ENCODE assay signal across 8 cellular contexts in the genomic region with DNA sequence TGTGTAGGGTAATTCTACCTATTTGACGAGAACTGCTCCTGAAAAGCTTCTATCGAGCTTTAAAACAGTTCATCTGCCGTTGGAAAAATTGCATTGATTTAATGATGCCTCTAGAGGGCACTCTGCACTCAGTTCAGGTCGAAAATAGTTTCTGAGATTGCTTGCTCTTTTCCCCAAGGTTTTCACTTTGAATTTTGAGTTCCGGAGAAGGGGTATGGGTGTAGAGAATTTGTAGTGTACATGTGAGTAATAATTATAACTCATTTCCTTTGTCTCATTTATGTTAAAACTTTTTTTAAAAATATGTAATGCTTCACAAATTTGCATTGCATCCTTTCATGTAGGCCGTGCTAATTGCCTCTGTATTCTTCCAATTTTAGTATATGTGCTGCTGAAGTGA. TPM values are rescaled to one million over a fixed set of nuclear protein-coding genes. Genes with fewer than 3 reads are reported as not detected.
DNase-seq lines count a peak whose midpoint lies in the region; ATAC-seq, FAIRE-seq and TF ChIP-seq lines count a peak whose summit lies in the region.

No MANE protein-coding gene starts in this region.

- intact Hi-C loops in activated CD4-positive, alpha-beta memory T cell treated with anti-CD3 and anti-CD28 coated beads for 36 hours (cut with micrococcal nuclease), result loop anchor here (1.0 to 5.0 kb wide), 8 partner anchors 35 to 535 kb away; no protein-coding TSS in a partner anchor

- CTCF ChIA-PET in activated CD4-positive, alpha-beta memory T cell treated with anti-CD3 and anti-CD28 coated beads for 36 hours (lab: Charles Lee), result interaction anchor here (0.6 to 5.7 kb wide), 57 partner anchors 8 to 1037 kb away, joined by 3 to 126 read pairs (median 4); no protein-coding TSS in a partner anchor

- no peaks in the 10 kb centered on the region for H3K36me3 Mint-ChIP-seq in CD4-positive, CD25-positive, alpha-beta regulatory T cell
- no peaks in the 10 kb centered on the region for H3K36me3 Mint-ChIP-seq in activated CD4-positive, alpha-beta memory T cell treated with anti-CD3 and anti-CD28 coated beads for 36 hours

- H3K4me3 Mint-ChIP-seq in CD4-positive, CD25-positive, alpha-beta regulatory T cell, result peak overlapping the region; percentile 62 to 78 (median 74)
- no peak overlapping the region for H3K4me3 Mint-ChIP-seq in activated CD4-positive, alpha-beta memory T cell treated with anti-CD3 and anti-CD28 coated beads for 36 hours

- H3K27me3 Mint-ChIP-seq in CD4-positive, CD25-positive, alpha-beta regulatory T cell, result no peaks in the 10 kb centered on the region
- H3K27me3 Mint-ChIP-seq in activated CD4-positive, alpha-beta memory T cell treated with anti-CD3 and anti-CD28 coated beads for 36 hours, result no peaks in the 10 kb centered on the region

- TF ChIP-seq POLR2A in GM12892 (IDR thresholded peaks at IDR 0.05; ENCODE audit: low read depth, low read length), result no peak

- H3K9me3 ChIP-seq in CD4-positive, CD25-positive, alpha-beta regulatory T cell (ENCODE audit: control insufficient read depth in 2 of 2, low read length in 2 of 2), result no peaks in the 10 kb centered on the region
- no peaks in the 10 kb centered on the region for H3K9me3 ChIP-seq in skeletal muscle tissue (ENCODE audit: control insufficient read depth in 3 of 3, low read length in 3 of 3)

- no peak overlapping the region for H3K27ac ChIP-seq in CD4-positive, CD25-positive, alpha-beta regulatory T cell (ENCODE audit: insufficient read depth, low read length, poor library complexity, severe bottlenecking)
- no peak overlapping the region for H3K27ac ChIP-seq in skeletal muscle tissue (ENCODE audit: low read depth, low read length)

- peak overlapping the region; percentile 59 for H3K4me3 ChIP-seq in CD4-positive, CD25-positive, alpha-beta regulatory T cell (ENCODE audit: low read depth, low read length)
- H3K4me3 ChIP-seq in skeletal muscle tissue (ENCODE audit: low read length in 3 of 3), result peak overlapping the region in 2 of 3 donors; percentile 37 to 40

- H3K4me1 ChIP-seq in CD4-positive, CD25-positive, alpha-beta regulatory T cell (ENCODE audit: control insufficient read depth, insufficient read depth, low read length, poor library complexity, severe bottlenecking), result peaks cover 44% of the 10 kb centered on the region
- peaks cover 0 to 3% (median 0%) of the 10 kb centered on the region in 3 donors for H3K4me1 ChIP-seq in skeletal muscle tissue (ENCODE audit: control insufficient read depth in 3 of 3, insufficient read depth in 3 of 3, low read length in 3 of 3)

- no peak overlapping the region for H3K9ac ChIP-seq in skeletal muscle tissue (ENCODE audit: low read depth in 1 of 3, low read length in 3 of 3)

- FAIRE-seq in GM12892 (lab: Jason Lieb, UNC), result peak; percentile 88

- H3K9me3 Mint-ChIP-seq in CD4-positive, CD25-positive, alpha-beta regulatory T cell, result no peaks in the 10 kb centered on the region
- H3K9me3 Mint-ChIP-seq in activated CD4-positive, alpha-beta memory T cell treated with anti-CD3 and anti-CD28 coated beads for 36 hours, result no peaks in the 10 kb centered on the region

- no peaks in the 10 kb centered on the region for H3K36me3 ChIP-seq in CD4-positive, CD25-positive, alpha-beta regulatory T cell (ENCODE audit: control insufficient read depth, insufficient read depth, low read length)
- H3K36me3 ChIP-seq in skeletal muscle tissue (ENCODE audit: control insufficient read depth in 3 of 3, insufficient read depth in 3 of 3, low read length in 3 of 3), result no peaks in the 10 kb centered on the region

- peaks cover 30 to 52% (median 42%) of the 10 kb centered on the region in 4 donors for H3K4me1 Mint-ChIP-seq in CD4-positive, CD25-positive, alpha-beta regulatory T cell
- H3K4me1 Mint-ChIP-seq in activated CD4-positive, alpha-beta memory T cell treated with anti-CD3 and anti-CD28 coated beads for 36 hours (ENCODE audit: low read depth), result peaks cover 63% of the 10 kb centered on the region

- POLR2A ChIA-PET in activated CD4-positive, alpha-beta memory T cell treated with anti-CD3 and anti-CD28 coated beads for 36 hours (lab: Charles Lee), result interaction anchor here (0.8 to 1.8 kb wide), 5 partner anchors 8 to 115 kb away, joined by 3 to 7 read pairs (median 5); no protein-coding TSS in a partner anchor

- H3K27me3 ChIP-seq in CD4-positive, CD25-positive, alpha-beta regulatory T cell (ENCODE audit: control insufficient read depth, insufficient read depth, low read length), result no peaks in the 10 kb centered on the region
- no peaks in the 10 kb centered on the region for H3K27me3 ChIP-seq in skeletal muscle tissue (ENCODE audit: control insufficient read depth in 3 of 3, insufficient read depth in 3 of 3, low read length in 3 of 3)

- peak overlapping the region in 2 of 3 donors; percentile 22 to 72 for H3K27ac Mint-ChIP-seq in CD4-positive, CD25-positive, alpha-beta regulatory T cell
- peak overlapping the region; percentile 11 for H3K27ac Mint-ChIP-seq in activated CD4-positive, alpha-beta memory T cell treated with anti-CD3 and anti-CD28 coated beads for 36 hours

- DNase-seq in CD4-positive, CD25-positive, alpha-beta regulatory T cell, result peak in 2 of 3 donors; percentile 50 to 64
- DNase-seq in GM12892 (ENCODE audit: insufficient read length) (no peak), NCI-H1092 treated with DMSO at 0.1 percent for 48 hours (lab: John Stamatoyannopoulos, UW) (peak; percentile 18), globus pallidus (ENCODE audit: low spot score) (peak; percentile 33)
- peak; percentile 33 for DNase-seq in activated CD4-positive, alpha-beta memory T cell treated with anti-CD3 and anti-CD28 coated beads for 36 hours

- no peak for ATAC-seq in CD4-positive, CD25-positive, alpha-beta regulatory T cell (ENCODE audit: low read depth in 2 of 2)
- ATAC-seq in GM21576 (IDR thresholded peaks at IDR 0.05; ENCODE audit: unreplicated experiment), result no peak
- ATAC-seq in HG03196 (IDR thresholded peaks at IDR 0.05; ENCODE audit: unreplicated experiment), result no peak

RNA-seq across cellular contexts. Expression of gene TNIP3, which starts 28.4 kb away (rescaled TPM):
- 1.3 TPM for total RNA-seq in CD4-positive, CD25-positive, alpha-beta regulatory T cell
- polyA plus RNA-seq in CD4-positive, CD25-positive, alpha-beta regulatory T cell, result 1 to 10 TPM; 1.5 to 2.0 (median 1.7) TPM
- polyA plus RNA-seq in GM12892 (2012; ENCODE audit: missing spikeins), result 1.8 TPM
- 10 to 100 TPM; 12.0 to 12.3 TPM for total RNA-seq in activated CD4-positive, alpha-beta memory T cell treated with anti-CD3 and anti-CD28 coated beads for 36 hours
- total RNA-seq in skeletal muscle tissue, result not detected
